In the genomic region with DNA sequence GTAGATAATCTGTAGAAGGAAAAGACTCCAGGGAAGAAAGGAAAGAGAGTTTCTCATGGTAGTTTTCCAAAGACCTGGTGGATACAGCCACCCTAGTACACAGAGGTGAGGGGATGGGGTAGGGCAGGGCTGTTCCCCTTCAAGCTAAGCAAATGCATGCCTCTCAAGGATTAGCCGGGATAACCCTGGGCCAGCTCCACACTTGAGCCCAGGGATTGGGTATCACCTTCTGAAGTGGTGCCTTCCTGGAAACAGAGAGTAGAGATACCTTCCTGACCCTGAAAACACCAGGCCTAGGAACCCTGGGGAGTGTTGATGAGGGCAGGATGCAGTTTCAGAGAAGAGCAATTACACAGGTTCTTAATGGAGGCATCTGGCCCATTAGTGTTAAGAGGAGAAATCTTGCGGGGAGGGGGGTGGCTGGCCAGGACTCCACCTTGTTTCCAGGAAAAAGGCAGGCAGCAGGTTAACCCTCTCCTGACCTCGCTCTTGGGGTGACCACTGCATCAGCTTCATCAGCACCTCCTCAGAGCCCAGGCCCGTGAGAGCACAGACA, we compare ENCODE assay signal across 28 cellular contexts.
A peak's percentile ranks its signal among the peaks of the same experiment; 100 is the strongest.
DNase-seq lines count a peak whose midpoint lies in the region; ATAC-seq, FAIRE-seq and TF ChIP-seq lines count a peak whose summit lies in the region.
"Had no signal": no experiment of that assay in that cellular context is flagged by ENCODE, and none has a peak within 500 bp of the region (broad histone marks: within the 10 kb centered on the region; RNA-seq: fewer than 3 reads in every experiment).

No MANE protein-coding gene starts in this region.

- no peak for FAIRE-seq in D721Med (lab: Jason Lieb, UNC)
- FAIRE-seq: endometrium, keratinocyte had no signal

- H3K27me3 Mint-ChIP-seq in glutamatergic neuron (ENCODE audit: unreplicated experiment) = peaks cover 2% of the 10 kb centered on the region

- no peak for ATAC-seq in GM21576 (IDR thresholded peaks at IDR 0.05; ENCODE audit: unreplicated experiment)
- no peak for ATAC-seq in activated naive CD4-positive, alpha-beta T cell treated with anti-CD3 and anti-CD28 coated beads, Interleukin-2, amount 50 U/mL, for 72 hours
- ATAC-seq: activated CD8-positive, alpha-beta T cell treated with anti-CD3 and anti-CD28 coated beads, Interleukin-2, amount 10 ng/mL, durations not matched to agents 7 days and 5 days; gastrocnemius medialis; left ventricle myocardium superior; sciatic nerve; stimulated activated memory B cell treated with anti-CD40 and anti-IgM and Interleukin-4, amounts not matched to agents 10 μg/mL and 1 μg/mL and 100 μg/mL, for 72 hours; T-cell; upper lobe of right lung had no signal

- WGBS in esophagus muscularis mucosa = 40% methylated on average over 4 of the region's 4 CpGs

- H3K27ac ChIP-seq in esophagus muscularis mucosa (replicated peaks in 1 of 4) = no peak overlapping the region
- H3K27ac ChIP-seq: coronary artery, gastrocnemius medialis, prostate gland, upper lobe of right lung had no signal

- H3K36me3 ChIP-seq in esophagus muscularis mucosa = no peaks in the 10 kb centered on the region
- H3K36me3 ChIP-seq: gastrocnemius medialis, HAP-1, prostate gland, upper lobe of right lung had no signal

- H3K27me3 ChIP-seq in esophagus muscularis mucosa = peaks cover 0 to 6% (median 0%) of the 10 kb centered on the region in 4 donors
- H3K27me3 ChIP-seq: gastrocnemius medialis, upper lobe of right lung had no signal

- no peak overlapping the region for H3K4me3 Mint-ChIP-seq in glutamatergic neuron (ENCODE audit: unreplicated experiment)
- H3K4me3 Mint-ChIP-seq: activated CD8-positive, alpha-beta T cell treated with anti-CD3 and anti-CD28 coated beads, Interleukin-2, amount 10 ng/mL, durations not matched to agents 7 days and 5 days; activated naive CD8-positive, alpha-beta T cell; stimulated activated memory B cell treated with anti-CD40 and anti-IgM and Interleukin-4, amounts not matched to agents 10 μg/mL and 1 μg/mL and 100 μg/mL, for 72 hours; T-cell had no signal

- H3K27ac Mint-ChIP-seq in glutamatergic neuron (ENCODE audit: unreplicated experiment) = peak overlapping the region; percentile 46
- H3K27ac Mint-ChIP-seq in activated naive CD4-positive, alpha-beta T cell treated with anti-CD3 and anti-CD28 coated beads, Interleukin-2, amount 50 U/mL, for 72 hours = no peak overlapping the region
- H3K27ac Mint-ChIP-seq: activated CD8-positive, alpha-beta T cell treated with anti-CD3 and anti-CD28 coated beads, Interleukin-2, amount 10 ng/mL, durations not matched to agents 7 days and 5 days; activated naive CD8-positive, alpha-beta T cell; stimulated activated memory B cell treated with anti-CD40 and anti-IgM and Interleukin-4, amounts not matched to agents 10 μg/mL and 1 μg/mL and 100 μg/mL, for 72 hours; T-cell had no signal

- no peak overlapping the region for H3K4me3 ChIP-seq in esophagus muscularis mucosa
- H3K4me3 ChIP-seq: coronary artery, gastrocnemius medialis, HAP-1, prostate gland, upper lobe of right lung had no signal

- peaks cover 3% of the 10 kb centered on the region for H3K4me1 Mint-ChIP-seq in glutamatergic neuron (ENCODE audit: low read depth, unreplicated experiment)
- H3K4me1 Mint-ChIP-seq: stimulated activated memory B cell treated with anti-CD40 and anti-IgM and Interleukin-4, amounts not matched to agents 10 μg/mL and 1 μg/mL and 100 μg/mL, for 72 hours; T-cell had no signal

- peaks cover 5% of the 10 kb centered on the region for H3K9me3 Mint-ChIP-seq in glutamatergic neuron (ENCODE audit: unreplicated experiment)
- no peaks in the 10 kb centered on the region for H3K9me3 Mint-ChIP-seq in activated naive CD4-positive, alpha-beta T cell treated with anti-CD3 and anti-CD28 coated beads, Interleukin-2, amount 50 U/mL, for 72 hours
- H3K9me3 Mint-ChIP-seq: stimulated activated memory B cell treated with anti-CD40 and anti-IgM and Interleukin-4, amounts not matched to agents 10 μg/mL and 1 μg/mL and 100 μg/mL, for 72 hours; T-cell had no signal

- TF ChIP-seq CTCF in glutamatergic neuron (IDR thresholded peaks at IDR 0.05; ENCODE audit: partially characterized antibody, unreplicated experiment) = no peak
- no peak for TF ChIP-seq CTCF in esophagus muscularis mucosa (IDR thresholded peaks at IDR 0.05)
- TF ChIP-seq CTCF in D721Med (IDR thresholded peaks at IDR 0.05; ENCODE audit: insufficient read depth, missing control alignments) = no peak

- TF ChIP-seq EP300 in esophagus muscularis mucosa (IDR thresholded peaks at IDR 0.05) = no peak

- H3K36me3 Mint-ChIP-seq in glutamatergic neuron (ENCODE audit: unreplicated experiment) = peaks cover 6% of the 10 kb centered on the region
- no peaks in the 10 kb centered on the region for H3K36me3 Mint-ChIP-seq in activated naive CD4-positive, alpha-beta T cell treated with anti-CD3 and anti-CD28 coated beads, Interleukin-2, amount 50 U/mL, for 72 hours
- H3K36me3 Mint-ChIP-seq: activated naive CD8-positive, alpha-beta T cell; stimulated activated memory B cell treated with anti-CD40 and anti-IgM and Interleukin-4, amounts not matched to agents 10 μg/mL and 1 μg/mL and 100 μg/mL, for 72 hours; T-cell had no signal

- TF ChIP-seq POLR2A in esophagus muscularis mucosa (IDR thresholded peaks at IDR 0.05; ENCODE audit: low read depth) = no peak

- H3K9me3 ChIP-seq in esophagus muscularis mucosa = peaks cover 0 to 3% (median 0%) of the 10 kb centered on the region in 4 donors
- H3K9me3 ChIP-seq: gastrocnemius medialis, HAP-1, prostate gland, upper lobe of right lung had no signal

- no peaks in the 10 kb centered on the region for H3K4me1 ChIP-seq in esophagus muscularis mucosa
- H3K4me1 ChIP-seq: gastrocnemius medialis, HAP-1, prostate gland, upper lobe of right lung had no signal

- DNase-seq in ELF-1 (ENCODE audit: low read depth, low spot score) (peak; percentile 3), NCI-H1092 treated with DMSO at 0.1 percent for 48 hours (lab: John Stamatoyannopoulos, UW) (peak; percentile 43), NCI-H524 (lab: John Stamatoyannopoulos, UW) (peak; percentile 85 to 88), glutamatergic neuron (peak; percentile 31), esophagus muscularis mucosa (ENCODE audit: extremely low spot score) (no peak), D721Med (ENCODE audit: insufficient read length, low spot score) (no peak)
- DNase-seq in activated naive CD4-positive, alpha-beta T cell treated with anti-CD3 and anti-CD28 coated beads, Interleukin-2, amount 50 U/mL, for 72 hours (ENCODE audit: low spot score in 2 of 2) = no peak
- DNase-seq: activated CD4-positive, CD25-positive, alpha-beta regulatory T cell treated with anti-CD3 and anti-CD28 coated beads, Interleukin-2, amount 50 U/mL, for 72 hours; activated CD8-positive, alpha-beta T cell treated with anti-CD3 and anti-CD28 coated beads, Interleukin-2, amount 10 ng/mL, durations not matched to agents 7 days and 5 days; anterior cingulate cortex; gastrocnemius medialis; GF-D8; hippocampal formation; IMR-90; left ventricle myocardium superior; NCI-H345; stimulated activated CD4-positive, alpha-beta T cell treated with anti-CD3 and anti-CD28 coated beads, Interleukin-4, amount 100 ng/mL, for 4 hours; T-cell; upper lobe of right lung had no signal

- intact Hi-C loops in esophagus muscularis mucosa (cut with DNase I) = no loop called here

Comparison
In these comparisons a context has a peak if more than half of its experiments do, and no peak if none do; other contexts are left out.
1. DNase-seq: peak in ELF-1 (single experiment), NCI-H1092 treated with DMSO at 0.1 percent for 48 hours (single experiment), NCI-H524 (2 of 2) and glutamatergic neuron (single experiment); none in esophagus muscularis mucosa (single experiment), D721Med (single experiment) and activated naive CD4-positive, alpha-beta T cell treated with anti-CD3 and anti-CD28 coated beads, Interleukin-2, amount 50 U/mL, for 72 hours (0 of 2).